In genomic region chr1:48693674-48694347, GRCh38 we compare ENCODE assay signal across 26 cellular contexts.
DNase-seq lines count a peak whose midpoint lies in the region; ATAC-seq and TF ChIP-seq lines count a peak whose summit lies in the region.
"Had no signal": no experiment of that assay in that cellular context is flagged by ENCODE, and none has a peak within 500 bp of the region (broad histone marks: within the 10 kb centered on the region; RNA-seq: fewer than 3 reads in every experiment).

No MANE protein-coding gene starts in this region.

- H3K79me2 ChIP-seq in mammary epithelial cell (ENCODE audit: insufficient read depth, low read length) = no peaks in the 10 kb centered on the region
- H3K79me2 ChIP-seq in parathyroid adenoma = no peaks in the 10 kb centered on the region

- no peak for ATAC-seq in HG03025 (IDR thresholded peaks at IDR 0.05; ENCODE audit: low FRiP score, unreplicated experiment)
- ATAC-seq: activated CD8-positive, alpha-beta T cell treated with anti-CD3 and anti-CD28 coated beads for 36 hours; CD8-positive, alpha-beta T cell; GM12878; heart right ventricle; psoas muscle; stimulated activated effector memory CD8-positive, alpha-beta T cell treated with anti-CD3 and anti-CD28 coated beads, Interleukin-12 subunit alpha, Interleukin-12 subunit beta, amount 100 ng/mL, for 72 hours had no signal

- H4K20me1 ChIP-seq in mammary epithelial cell (ENCODE audit: insufficient read depth, low read length) = no peaks in the 10 kb centered on the region

- H3K4me3 Mint-ChIP-seq in mesothelial cell of epicardium = no peak overlapping the region
- H3K4me3 Mint-ChIP-seq: activated CD8-positive, alpha-beta T cell treated with anti-CD3 and anti-CD28 coated beads for 36 hours; brain; CD8-positive, alpha-beta T cell; neural crest cell; stimulated activated effector memory CD8-positive, alpha-beta T cell treated with anti-CD3 and anti-CD28 coated beads, Interleukin-12 subunit alpha, Interleukin-12 subunit beta, amount 100 ng/mL, for 72 hours had no signal

- peak overlapping the region in 2 of 3 experiments; percentile 9 to 15 for H3K4me3 ChIP-seq in mammary epithelial cell (replicated peaks in 1 of 3; ENCODE audit: insufficient read depth in 1 of 3, low read depth in 2 of 3, low read length in 3 of 3)
- no peak overlapping the region for H3K4me3 ChIP-seq in parathyroid adenoma (ENCODE audit: low read depth, low read length)
- H3K4me3 ChIP-seq: GM12878, heart right ventricle, psoas muscle, suprapubic skin had no signal

- H3K9me3 Mint-ChIP-seq in mesothelial cell of epicardium = no peaks in the 10 kb centered on the region
- H3K9me3 Mint-ChIP-seq: activated CD8-positive, alpha-beta T cell treated with anti-CD3 and anti-CD28 coated beads for 36 hours; brain; CD8-positive, alpha-beta T cell; neural crest cell; stimulated activated effector memory CD8-positive, alpha-beta T cell treated with anti-CD3 and anti-CD28 coated beads, Interleukin-12 subunit alpha, Interleukin-12 subunit beta, amount 100 ng/mL, for 72 hours had no signal

- dilution Hi-C loops in mammary epithelial cell (cut with HindIII; ENCODE audit: low sequenced_read_pairs) = no loop called here

- H3K27me3 ChIP-seq in mammary epithelial cell (ENCODE audit: insufficient read depth, low read length) = no peaks in the 10 kb centered on the region
- no peaks in the 10 kb centered on the region for H3K27me3 ChIP-seq in parathyroid adenoma (ENCODE audit: control insufficient read depth, insufficient read depth, low read length)

- H3K9ac ChIP-seq in mammary epithelial cell (ENCODE audit: insufficient read depth, low read length) (no peak overlapping the region), parathyroid adenoma (no peak overlapping the region)

- 0% methylated on average over 12 of the region's 12 CpGs for WGBS in mammary epithelial cell (ENCODE audit: low coverage, missing lambda C conversion rate)

- H2AFZ ChIP-seq in mammary epithelial cell (ENCODE audit: low read depth, low read length) (peak overlapping the region; percentile 72), parathyroid adenoma (no peak overlapping the region)

- H3K27ac Mint-ChIP-seq in mesothelial cell of epicardium = no peak overlapping the region
- H3K27ac Mint-ChIP-seq: activated CD8-positive, alpha-beta T cell treated with anti-CD3 and anti-CD28 coated beads for 36 hours; CD8-positive, alpha-beta T cell; stimulated activated effector memory CD8-positive, alpha-beta T cell treated with anti-CD3 and anti-CD28 coated beads, Interleukin-12 subunit alpha, Interleukin-12 subunit beta, amount 100 ng/mL, for 72 hours had no signal

- peaks cover 47% of the 10 kb centered on the region for H3K27me3 Mint-ChIP-seq in mesothelial cell of epicardium (ENCODE audit: low read depth)

- intact Hi-C loops in mammary epithelial cell (cut with micrococcal nuclease) = loop anchor here (1.0 to 10.0 kb wide), 4 partner anchors 17 to 1651 kb away; no protein-coding TSS in a partner anchor

- peaks cover 30% of the 10 kb centered on the region for H3K4me1 ChIP-seq in mammary epithelial cell (ENCODE audit: insufficient read depth, low read length)
- no peaks in the 10 kb centered on the region for H3K4me1 ChIP-seq in parathyroid adenoma
- H3K4me1 ChIP-seq: heart right ventricle, psoas muscle had no signal

- peak; percentile 30 for DNase-seq in H4 (ENCODE audit: low spot score)
- DNase-seq in NCI-H2107 (lab: John Stamatoyannopoulos, UW) = peak; percentile 17
- peak; percentile 70 for DNase-seq in mammary epithelial cell
- no peak for DNase-seq in mesothelial cell of epicardium (ENCODE audit: low spot score in 2 of 2, unreplicated experiment in 2 of 2)
- no peak for DNase-seq in stimulated activated CD4-positive, alpha-beta T cell treated with anti-CD3 and anti-CD28 coated beads, Interleukin-2, amount 100 ng/mL, for 48 hours
- DNase-seq: activated CD4-positive, CD25-positive, alpha-beta regulatory T cell; activated CD8-positive, alpha-beta T cell treated with anti-CD3 and anti-CD28 coated beads for 36 hours; activated gamma-delta T cell; activated T-cell treated with anti-CD3 and anti-CD28 coated beads for 4 hours; CD8-positive, alpha-beta T cell; cortex of kidney; DMS53; heart right ventricle; KG1; MV-4-11; NCI-H187 treated with DMSO at 0.1 percent for 48 hours; NCI-H524 treated with DMSO at 0.1 percent for 48 hours; psoas muscle; Right ventricle myocardium superior had no signal

- H3K36me3 ChIP-seq in mammary epithelial cell (ENCODE audit: insufficient read depth, low read length) (no peaks in the 10 kb centered on the region), parathyroid adenoma (ENCODE audit: control insufficient read depth, insufficient read depth, low read length) (no peaks in the 10 kb centered on the region)
- H3K36me3 ChIP-seq: heart right ventricle, suprapubic skin had no signal

- CTCF ChIA-PET in mammary epithelial cell (lab: Charles Lee; ENCODE audit: low non-redundant PET) = interaction anchor here (1.1 kb wide), 1 partner anchor 16 kb away, joined by 8 read pairs; no protein-coding TSS in a partner anchor

- H3K27ac ChIP-seq in mammary epithelial cell (ENCODE audit: insufficient read depth, low read depth, low read length) = no peak overlapping the region
- no peak overlapping the region for H3K27ac ChIP-seq in parathyroid adenoma
- H3K27ac ChIP-seq: heart right ventricle, psoas muscle, suprapubic skin had no signal

- H3K9me3 ChIP-seq in mammary epithelial cell (replicated peaks; ENCODE audit: insufficient read depth, low read length) = no peaks in the 10 kb centered on the region
- H3K9me3 ChIP-seq in parathyroid adenoma (ENCODE audit: control insufficient read depth, low read length) = no peaks in the 10 kb centered on the region
- H3K9me3 ChIP-seq: heart right ventricle, psoas muscle, suprapubic skin had no signal

- in situ Hi-C loops in mammary epithelial cell (cut with MboI; ENCODE audit: low sequenced_read_pairs in 2 of 2) = loop anchor here (10.0 kb wide), 2 partner anchors 119 to 129 kb away; no protein-coding TSS in a partner anchor

- no peak for TF ChIP-seq CTCF in mammary epithelial cell (conservative IDR thresholded peaks at IDR 0.05 in 1 of 2, IDR thresholded peaks at IDR 0.05 in 1 of 2; ENCODE audit: extremely low read depth in 1 of 2, insufficient read depth in 1 of 2, low read depth in 1 of 2, low read length in 2 of 2)
- TF ChIP-seq CTCF in parathyroid adenoma (IDR thresholded peaks at IDR 0.05) = no peak
- no peak for TF ChIP-seq CTCF in mesothelial cell of epicardium (IDR thresholded peaks at IDR 0.05; ENCODE audit: unreplicated experiment)

- H3K4me1 Mint-ChIP-seq in mesothelial cell of epicardium = no peaks in the 10 kb centered on the region
- H3K4me1 Mint-ChIP-seq: neural crest cell; stimulated activated effector memory CD8-positive, alpha-beta T cell treated with anti-CD3 and anti-CD28 coated beads, Interleukin-12 subunit alpha, Interleukin-12 subunit beta, amount 100 ng/mL, for 72 hours had no signal

- H3K4me2 ChIP-seq in mammary epithelial cell (ENCODE audit: insufficient read depth, low read depth, low read length) (peak overlapping the region; percentile 66), parathyroid adenoma (ENCODE audit: low read length) (peak overlapping the region; percentile 21)

- BruUV-seq in mammary epithelial cell (replicated peaks; lab: Mats Ljungman, UMichigan) = no TSS peak

- H3K36me3 Mint-ChIP-seq in mesothelial cell of epicardium = no peaks in the 10 kb centered on the region
- H3K36me3 Mint-ChIP-seq: brain; CD8-positive, alpha-beta T cell; stimulated activated effector memory CD8-positive, alpha-beta T cell treated with anti-CD3 and anti-CD28 coated beads, Interleukin-12 subunit alpha, Interleukin-12 subunit beta, amount 100 ng/mL, for 72 hours had no signal

Comparison
In these comparisons a context has a peak if more than half of its experiments do, and no peak if none do; other contexts are left out.
1. DNase-seq: peak in H4 (single experiment), NCI-H2107 (single experiment) and mammary epithelial cell (single experiment); none in mesothelial cell of epicardium (0 of 2) and stimulated activated CD4-positive, alpha-beta T cell treated with anti-CD3 and anti-CD28 coated beads, Interleukin-2, amount 100 ng/mL, for 48 hours (0 of 2).